In the genomic region with DNA sequence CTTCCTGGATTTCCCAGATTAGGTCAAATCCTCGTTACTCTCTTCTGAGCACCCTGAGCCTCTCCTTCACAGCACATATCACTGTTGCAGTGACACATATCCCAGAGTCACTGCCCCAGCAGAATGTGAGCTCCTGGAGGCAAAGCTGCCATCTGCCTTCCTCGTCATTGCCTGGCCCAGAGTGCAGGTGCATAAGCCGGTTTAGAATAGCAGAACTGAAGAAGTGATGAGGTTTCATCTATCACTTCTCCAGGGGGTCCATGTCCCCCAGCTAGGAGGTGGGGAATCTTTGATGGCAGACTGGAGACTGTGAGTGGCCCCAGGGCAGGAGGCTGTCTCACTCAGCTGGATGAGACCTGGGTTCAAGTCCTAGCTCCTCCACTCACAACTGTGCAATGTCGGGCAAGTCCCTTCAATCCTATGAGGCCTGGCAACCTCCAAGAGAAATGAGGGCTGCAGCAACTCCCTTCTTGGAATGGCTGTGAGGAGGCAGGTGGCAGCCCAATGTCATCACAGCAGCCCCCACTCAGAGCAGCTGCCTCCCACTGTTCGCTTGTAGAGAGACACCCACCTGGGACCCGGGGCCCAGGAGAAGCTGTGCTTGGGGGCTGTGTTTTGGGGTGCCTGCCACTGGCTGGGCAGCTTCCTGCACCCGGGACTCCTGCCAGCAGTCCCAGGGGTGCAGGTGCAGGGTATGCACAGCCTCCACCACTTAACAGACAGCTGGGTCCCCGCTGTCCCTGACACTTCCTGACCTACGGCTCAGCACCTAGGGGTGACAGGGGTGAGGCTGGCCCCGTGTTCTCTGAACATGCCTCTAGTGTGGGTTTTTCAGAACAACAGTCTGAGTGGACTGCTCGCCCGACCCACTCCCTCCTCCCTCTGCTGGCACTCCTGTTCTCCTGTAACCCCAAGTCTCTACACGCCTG, we compare ENCODE assay signal across 11 cellular contexts. TPM values are rescaled to one million over a fixed set of nuclear protein-coding genes. Genes with fewer than 3 reads are reported as not detected.
DNase-seq lines count a peak whose midpoint lies in the region; ATAC-seq, FAIRE-seq and TF ChIP-seq lines count a peak whose summit lies in the region.
"Had no signal": no experiment of that assay in that cellular context is flagged by ENCODE, and none has a peak within 500 bp of the region (broad histone marks: within the 10 kb centered on the region; RNA-seq: fewer than 3 reads in every experiment).

No MANE protein-coding gene starts in this region.

- peaks cover 0 to 17% (median 0%) of the 10 kb centered on the region in 3 donors for H3K4me1 ChIP-seq in gastroesophageal sphincter

- no peak for TF ChIP-seq EP300 in gastroesophageal sphincter (IDR thresholded peaks at IDR 0.05)

- CTCF ChIA-PET in activated naive CD4-positive, alpha-beta T cell treated with anti-CD3 and anti-CD28 coated beads for 36 hours (lab: Charles Lee), result interaction anchor here (0.6 to 2.0 kb wide), 6 partner anchors 9 to 257 kb away, joined by 3 to 9 read pairs (median 4); partner anchors contain the start of gene LSM11

- no peak for DNase-seq in GM12891 (ENCODE audit: insufficient read length, low spot score)
- DNase-seq in medulla oblongata (ENCODE audit: extremely low spot score), result no peak
- DNase-seq in HuH-7 (ENCODE audit: low spot score), result no peak
- no peak for DNase-seq in ACHN
- DNase-seq in activated naive CD4-positive, alpha-beta T cell treated with anti-CD3 and anti-CD28 coated beads for 36 hours, result no peak
- DNase-seq: central memory CD4-positive, alpha-beta T cell; heart left ventricle; NCI-H2227 treated with DMSO at 0.1 percent for 48 hours had no signal

- H3K9me3 ChIP-seq in gastroesophageal sphincter, result no peaks in the 10 kb centered on the region
- H3K9me3 ChIP-seq: heart left ventricle had no signal

- H3K27me3 Mint-ChIP-seq in activated naive CD4-positive, alpha-beta T cell treated with anti-CD3 and anti-CD28 coated beads for 36 hours (ENCODE audit: low read depth), result peaks cover 3% of the 10 kb centered on the region

- peaks cover 13% of the 10 kb centered on the region for H3K36me3 Mint-ChIP-seq in activated naive CD4-positive, alpha-beta T cell treated with anti-CD3 and anti-CD28 coated beads for 36 hours (ENCODE audit: low read depth)

- H3K4me3 Mint-ChIP-seq in activated naive CD4-positive, alpha-beta T cell treated with anti-CD3 and anti-CD28 coated beads for 36 hours, result no peak overlapping the region

- peaks cover 2% of the 10 kb centered on the region for H3K9me3 Mint-ChIP-seq in activated naive CD4-positive, alpha-beta T cell treated with anti-CD3 and anti-CD28 coated beads for 36 hours

- H3K27ac Mint-ChIP-seq in activated naive CD4-positive, alpha-beta T cell treated with anti-CD3 and anti-CD28 coated beads for 36 hours, result no peak overlapping the region

- peak overlapping the region in 3 of 4 donors; percentile 24 to 58 (median 28) for H3K27ac ChIP-seq in gastroesophageal sphincter

- 87 to 89% methylated on average over 4 to 5 of the region's 13 CpGs for WGBS in gastroesophageal sphincter (ENCODE audit: low coverage in 1 of 2), 2 donors

- FAIRE-seq in GM12891 (lab: Jason Lieb, UNC), result peak; percentile 77

- no peak for TF ChIP-seq CTCF in gastroesophageal sphincter (IDR thresholded peaks at IDR 0.05)

- H3K36me3 ChIP-seq in gastroesophageal sphincter, result peaks cover 0 to 94% of the 10 kb centered on the region in 2 donors

- in situ Hi-C loops in ACHN (cut with HindIII; ENCODE audit: low pct_ligation_motif_present, low pct_unique_long_range_greater_than_20kb, low sequenced_read_pairs), result no loop called here

- H3K27me3 ChIP-seq in gastroesophageal sphincter, result no peaks in the 10 kb centered on the region
- H3K27me3 ChIP-seq: heart left ventricle had no signal

- peaks cover 3% of the 10 kb centered on the region for H3K4me1 Mint-ChIP-seq in activated naive CD4-positive, alpha-beta T cell treated with anti-CD3 and anti-CD28 coated beads for 36 hours (ENCODE audit: low read depth)

- intact Hi-C loops in activated naive CD4-positive, alpha-beta T cell treated with anti-CD3 and anti-CD28 coated beads for 36 hours (cut with micrococcal nuclease), result no loop called here

- H3K4me3 ChIP-seq in gastroesophageal sphincter, result no peak overlapping the region
- H3K4me3 ChIP-seq: heart left ventricle had no signal

- TF ChIP-seq POLR2A in GM12891 (IDR thresholded peaks at IDR 0.05; ENCODE audit: low read depth, low read length) (no peak), gastroesophageal sphincter (IDR thresholded peaks at IDR 0.05) (no peak)

- ATAC-seq in GM19395 (IDR thresholded peaks at IDR 0.05; ENCODE audit: unreplicated experiment) (peak; percentile 61), HG03108 (IDR thresholded peaks at IDR 0.05; ENCODE audit: unreplicated experiment) (peak; percentile 63), gastroesophageal sphincter (no peak)

TF ChIP-seq in GM12891, 5 proteins besides CTCF, POLR2A, EP300 and RAD21:
- TF ChIP-seq SPI1 (IDR thresholded peaks at IDR 0.05; ENCODE audit: low read depth, low read length) (peak; percentile 79), POLR2AphosphoS5 (IDR thresholded peaks at IDR 0.05; ENCODE audit: low read depth, low read length) (no peak)
TF ChIP-seq in GM12891: peak in this region for 1.

RNA-seq across cellular contexts. Expression of gene NIPAL4, which starts 26.1 kb away (rescaled TPM):
- polyA plus RNA-seq in GM12891 (2012; ENCODE audit: low read depth, missing spikeins), result 1.2 TPM
- 1 to 10 TPM; 1.2 to 4.8 (median 2.7) TPM for total RNA-seq in gastroesophageal sphincter
- total RNA-seq in activated naive CD4-positive, alpha-beta T cell treated with anti-CD3 and anti-CD28 coated beads for 36 hours, result 10 to 100 TPM; 10.1 TPM
